In the genomic region with DNA sequence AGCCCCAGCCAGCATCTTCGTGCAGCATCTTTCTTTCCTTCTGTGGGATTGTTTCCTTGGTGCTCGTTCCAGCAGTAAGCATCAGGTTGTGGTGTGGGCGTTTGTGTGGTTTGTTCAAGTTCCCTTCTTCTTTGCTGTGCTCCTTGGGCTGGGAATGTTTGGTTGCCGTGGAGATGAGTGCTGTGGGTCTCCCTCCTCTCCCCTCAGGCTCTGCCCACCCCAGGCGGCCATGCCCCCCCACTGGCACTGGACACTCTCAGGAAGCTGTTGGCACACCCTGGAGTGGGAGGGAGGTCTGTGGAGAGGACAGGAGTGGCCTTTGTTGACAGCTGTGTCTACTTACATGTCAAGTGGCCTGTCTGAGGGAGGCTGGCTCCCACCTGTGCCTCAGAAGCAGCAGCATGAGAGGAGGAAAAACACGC, we compare ENCODE assay signal across 11 cellular contexts. TPM values are rescaled to one million over a fixed set of nuclear protein-coding genes. Genes with fewer than 3 reads are reported as not detected.
DNase-seq lines count a peak whose midpoint lies in the region; ATAC-seq, FAIRE-seq and TF ChIP-seq lines count a peak whose summit lies in the region.
"Had no signal": no experiment of that assay in that cellular context is flagged by ENCODE, and none has a peak within 500 bp of the region (broad histone marks: within the 10 kb centered on the region; RNA-seq: fewer than 3 reads in every experiment).

No MANE protein-coding gene starts in this region.

- no peak for ATAC-seq in activated CD4-positive, CD25-positive, alpha-beta regulatory T cell treated with anti-CD3 and anti-CD28 coated beads, Interleukin-2, amount 50 U/mL, for 24 hours
- no peak for ATAC-seq in GM21447 (IDR thresholded peaks at IDR 0.05; ENCODE audit: unreplicated experiment)

- H3K36me3 ChIP-seq in thyroid gland = no peaks in the 10 kb centered on the region
- H3K36me3 ChIP-seq: ovary had no signal

- peaks cover 62 to 87% of the 10 kb centered on the region in 2 donors for H3K4me1 ChIP-seq in thyroid gland

- WGBS in thyroid gland, 2 donors = 39 to 44% methylated on average over 6 of the region's 6 CpGs

- H3K9me3 ChIP-seq in thyroid gland = no peaks in the 10 kb centered on the region
- H3K9me3 ChIP-seq: ovary had no signal

- no peak for TF ChIP-seq CTCF in thyroid gland (IDR thresholded peaks at IDR 0.05)

- DNase-seq in NCI-H345 (lab: John Stamatoyannopoulos, UW) = peak; percentile 17
- DNase-seq in NCI-H345 treated with DMSO at 0.1 percent for 48 hours (lab: John Stamatoyannopoulos, UW; ENCODE audit: unreplicated experiment) = no peak
- DNase-seq in RCC 7860 (ENCODE audit: low spot score) = peak; percentile 16
- peak; percentile 75 for DNase-seq in fibroblast of peridontal ligament (ENCODE audit: extremely low read depth)
- peak; percentile 94 to 97 for DNase-seq in thyroid gland
- no peak for DNase-seq in stimulated activated CD4-positive, alpha-beta T cell treated with anti-CD3 and anti-CD28 coated beads, Interleukin-12 subunit alpha, Interleukin-12 subunit beta, amount 100 ng/mL, for 4 hours
- DNase-seq: ACHN; activated naive CD8-positive, alpha-beta T cell treated with anti-CD3 and anti-CD28 coated beads for 36 hours; ovary had no signal

- peak overlapping the region; percentile 47 to 85 (median 76) for H3K27ac ChIP-seq in thyroid gland
- H3K27ac ChIP-seq: ovary had no signal

- H3K4me3 ChIP-seq in thyroid gland (replicated peaks in 1 of 3) = no peak overlapping the region
- H3K4me3 ChIP-seq: ovary had no signal

- no peaks in the 10 kb centered on the region for H3K27me3 ChIP-seq in thyroid gland
- H3K27me3 ChIP-seq: ovary had no signal

- FAIRE-seq in RCC 7860 (lab: Jason Lieb, UNC) = no peak

- intact Hi-C loops in thyroid gland (cut with DNase I) = no loop called here

- TF ChIP-seq POLR2A in thyroid gland (IDR thresholded peaks at IDR 0.05) = peak in 1 of 2 donors; percentile 21

RNA-seq across cellular contexts. Expression of a gene that starts 46.5 kb away (rescaled TPM):
- 100 to 1,000 TPM in 3 of 4 donors, 10 to 100 TPM in 1; 87.0 to 161 (median 111) TPM for total RNA-seq in thyroid gland

RNA-seq across cellular contexts. Expression of a gene that starts 48.2 kb away (rescaled TPM):
- 10 to 100 TPM; 43.4 to 59.2 (median 52.1) TPM for total RNA-seq in thyroid gland

Comparison
In these comparisons a context has a peak if more than half of its experiments do, and no peak if none do; other contexts are left out.
1. DNase-seq: peak in NCI-H345 (single experiment), RCC 7860 (single experiment), fibroblast of peridontal ligament (single experiment) and thyroid gland (2 of 2); none in NCI-H345 treated with DMSO at 0.1 percent for 48 hours (single experiment) and stimulated activated CD4-positive, alpha-beta T cell treated with anti-CD3 and anti-CD28 coated beads, Interleukin-12 subunit alpha, Interleukin-12 subunit beta, amount 100 ng/mL, for 4 hours (single experiment).